In the genomic region with DNA sequence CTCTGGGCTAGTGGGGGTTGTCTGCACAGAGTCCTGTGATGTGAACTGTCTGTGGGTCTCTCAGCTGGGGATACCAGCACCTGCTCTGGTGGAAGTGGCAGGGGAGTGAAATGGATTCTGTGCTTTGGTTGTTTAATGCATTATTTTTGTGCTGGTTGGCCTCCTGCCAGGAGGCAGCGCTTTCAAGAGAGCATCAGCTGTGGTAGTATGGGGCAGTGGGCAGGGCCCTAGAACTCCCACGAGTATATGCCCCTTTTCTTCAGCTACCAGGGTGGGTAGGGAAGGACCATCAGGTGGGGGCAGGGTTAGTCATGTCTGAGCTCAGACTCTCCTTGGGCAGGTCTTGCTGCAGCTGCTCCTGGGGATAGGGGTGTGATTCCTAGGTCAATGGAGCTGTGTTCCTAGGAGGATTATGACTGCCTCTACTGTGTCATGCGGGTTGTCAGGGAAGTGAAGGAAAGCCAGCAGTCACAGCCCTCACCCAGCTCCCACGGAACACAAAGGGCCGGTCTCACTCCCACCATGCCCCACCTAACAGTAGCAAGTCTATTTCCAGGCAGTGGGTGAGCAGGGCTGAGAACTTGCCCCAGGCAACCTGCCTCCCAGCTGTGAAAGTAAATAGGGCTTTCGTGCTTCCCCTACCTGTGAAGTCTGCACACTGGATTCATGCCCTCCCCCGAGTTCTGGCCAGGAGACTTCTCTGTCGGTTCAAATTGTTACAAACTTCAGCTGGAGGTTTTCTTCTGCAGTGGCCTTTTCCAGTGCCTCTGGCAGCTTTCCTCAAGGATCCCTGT, we compare ENCODE assay signal across 30 cellular contexts. TPM values are rescaled to one million over a fixed set of nuclear protein-coding genes. Genes with fewer than 3 reads are reported as not detected.
"Had no signal": no experiment of that assay in that cellular context is flagged by ENCODE, and none has a peak within 500 bp of the region (broad histone marks: within the 10 kb centered on the region; RNA-seq: fewer than 3 reads in every experiment).

No MANE protein-coding gene starts in this region.

- H3K4me2 ChIP-seq: hepatocyte had no signal

- H3K4me3 Mint-ChIP-seq: activated B cell treated with CpG ODN at 0.5 μM for 24 hours; activated CD4-positive, alpha-beta memory T cell treated with anti-CD3 and anti-CD28 coated beads for 36 hours; activated CD4-positive, alpha-beta T cell treated with anti-CD3 and anti-CD28 coated beads for 36 hours; activated naive CD4-positive, alpha-beta T cell treated with anti-CD3 and anti-CD28 coated beads, Interleukin-2, amount 10 ng/mL, durations not matched to agents 7 days and 5 days; activated T-cell treated with anti-CD3 and anti-CD28 coated beads, Interleukin-2, amount 50 U/mL, for 72 hours; immature natural killer cell; naive thymus-derived CD4-positive, alpha-beta T cell; neural crest cell; stimulated activated naive B cell treated with anti-CD40 and anti-IgM and Interleukin-4, amounts not matched to agents 10 μg/mL and 1 μg/mL and 100 μg/mL, for 72 hours had no signal

- H3K36me3 Mint-ChIP-seq: activated CD4-positive, alpha-beta memory T cell treated with anti-CD3 and anti-CD28 coated beads for 36 hours; activated naive CD4-positive, alpha-beta T cell treated with anti-CD3 and anti-CD28 coated beads, Interleukin-2, amount 10 ng/mL, durations not matched to agents 7 days and 5 days; immature natural killer cell had no signal

- H3K27ac Mint-ChIP-seq: activated B cell treated with CpG ODN at 0.5 μM for 24 hours; activated CD4-positive, alpha-beta memory T cell treated with anti-CD3 and anti-CD28 coated beads for 36 hours; activated CD4-positive, alpha-beta T cell treated with anti-CD3 and anti-CD28 coated beads for 36 hours; activated naive CD4-positive, alpha-beta T cell treated with anti-CD3 and anti-CD28 coated beads, Interleukin-2, amount 10 ng/mL, durations not matched to agents 7 days and 5 days; activated T-cell treated with anti-CD3 and anti-CD28 coated beads, Interleukin-2, amount 50 U/mL, for 72 hours; immature natural killer cell; naive thymus-derived CD4-positive, alpha-beta T cell; stimulated activated naive B cell treated with anti-CD40 and anti-IgM and Interleukin-4, amounts not matched to agents 10 μg/mL and 1 μg/mL and 100 μg/mL, for 72 hours had no signal

- H3K36me3 ChIP-seq: esophagus muscularis mucosa, left ventricle myocardium inferior, transverse colon had no signal

- H2AFZ ChIP-seq: hepatocyte had no signal

- H3K4me1 Mint-ChIP-seq: activated B cell treated with CpG ODN at 0.5 μM for 24 hours; activated CD4-positive, alpha-beta T cell treated with anti-CD3 and anti-CD28 coated beads for 36 hours; activated naive CD4-positive, alpha-beta T cell treated with anti-CD3 and anti-CD28 coated beads, Interleukin-2, amount 10 ng/mL, durations not matched to agents 7 days and 5 days; immature natural killer cell; naive thymus-derived CD4-positive, alpha-beta T cell; neural crest cell; stimulated activated naive B cell treated with anti-CD40 and anti-IgM and Interleukin-4, amounts not matched to agents 10 μg/mL and 1 μg/mL and 100 μg/mL, for 72 hours had no signal

- H3K27ac ChIP-seq: body of pancreas, esophagus muscularis mucosa, hepatocyte, left ventricle myocardium inferior, transverse colon had no signal

- H3K4me1 ChIP-seq: body of pancreas, esophagus muscularis mucosa, left ventricle myocardium inferior, transverse colon had no signal

- H3K9me3 ChIP-seq: body of pancreas, transverse colon had no signal

- H3K79me2 ChIP-seq: hepatocyte had no signal

- H3K9me3 Mint-ChIP-seq: activated naive CD4-positive, alpha-beta T cell treated with anti-CD3 and anti-CD28 coated beads, Interleukin-2, amount 10 ng/mL, durations not matched to agents 7 days and 5 days had no signal

- H3K4me3 ChIP-seq: body of pancreas, esophagus muscularis mucosa, hepatocyte, left ventricle myocardium inferior, transverse colon had no signal

- DNase-seq: activated B cell treated with CpG ODN at 0.5 μM for 24 hours; activated CD4-positive, alpha-beta memory T cell treated with anti-CD3 and anti-CD28 coated beads for 36 hours; activated CD4-positive, alpha-beta T cell treated with anti-CD3 and anti-CD28 coated beads for 36 hours; activated effector memory CD4-positive, alpha-beta T cell treated with Interleukin-2 at 50 U/mL for 16 hours; activated naive CD4-positive, alpha-beta T cell treated with anti-CD3 and anti-CD28 coated beads, Interleukin-2, amount 10 ng/mL, durations not matched to agents 7 days and 5 days; activated T-cell treated with anti-CD3 and anti-CD28 coated beads, Interleukin-2, amount 50 U/mL, for 72 hours; anterior cingulate cortex; body of pancreas; dermis blood vessel endothelial cell; effector memory CD4-positive, alpha-beta T cell; glutamatergic neuron; immature natural killer cell; kidney glomerular epithelial cell; left ventricle myocardium inferior; naive thymus-derived CD4-positive, alpha-beta T cell; retina; stimulated activated CD4-positive, alpha-beta T cell treated with anti-CD3 and anti-CD28 coated beads, Interleukin-2, amount 100 ng/mL, for 48 hours; stimulated activated CD8-positive, alpha-beta memory T cell treated with anti-CD3 and anti-CD28 coated beads, Interleukin-4, amount 100 ng/mL, for 48 hours; stimulated activated naive B cell treated with anti-CD40 and anti-IgM and Interleukin-4, amounts not matched to agents 10 μg/mL and 1 μg/mL and 100 μg/mL, for 72 hours; T1000; transverse colon had no signal

- H3K27me3 ChIP-seq: body of pancreas, esophagus muscularis mucosa, hepatocyte, transverse colon had no signal

RNA-seq across cellular contexts. Expression of a gene that starts 25.7 kb away (rescaled TPM):
- total RNA-seq: activated B cell treated with CpG ODN at 0.5 μM for 24 hours; activated CD4-positive, alpha-beta memory T cell treated with anti-CD3 and anti-CD28 coated beads for 36 hours; activated CD4-positive, alpha-beta T cell treated with anti-CD3 and anti-CD28 coated beads for 36 hours; activated T-cell treated with anti-CD3 and anti-CD28 coated beads, Interleukin-2, amount 50 U/mL, for 72 hours; cardiac septum; dermis blood vessel endothelial cell; endothelial cell of umbilical vein; esophagus muscularis mucosa; frontal cortex; lung microvascular endothelial cell; naive thymus-derived CD4-positive, alpha-beta T cell; neural crest cell; osteoblast; posterior vena cava; transverse colon had no signal
